ENCODE assay signal across 8 cellular contexts in the genomic region with DNA sequence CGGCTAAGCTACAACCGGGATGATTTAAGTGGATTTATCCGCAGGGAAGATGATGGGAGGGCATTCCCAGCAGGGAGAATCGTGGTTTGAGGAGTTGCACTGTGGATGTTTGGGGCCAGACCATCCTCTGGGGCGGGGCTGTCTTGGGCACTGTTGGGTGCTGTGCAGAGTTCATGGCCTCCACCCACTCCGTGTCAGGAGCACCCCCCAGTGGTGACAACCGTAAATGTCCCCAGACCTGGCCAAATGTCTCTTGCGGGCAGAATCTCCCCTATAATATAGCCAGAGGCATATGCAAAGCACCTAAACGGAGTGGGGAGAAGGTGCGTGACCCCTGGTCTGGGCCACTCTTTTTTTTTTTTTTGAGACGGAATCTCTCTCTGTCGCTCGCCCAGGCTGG. TPM values are rescaled to one million over a fixed set of nuclear protein-coding genes. Genes with fewer than 3 reads are reported as not detected.
DNase-seq lines count a peak whose midpoint lies in the region; FAIRE-seq and TF ChIP-seq lines count a peak whose summit lies in the region.

No MANE protein-coding gene starts in this region.

- peaks cover 23 to 65% of the 10 kb centered on the region in 2 donors for H3K36me3 Mint-ChIP-seq in CD14-positive monocyte
- peaks cover 3% of the 10 kb centered on the region for H3K36me3 Mint-ChIP-seq in activated CD4-positive, alpha-beta memory T cell treated with anti-CD3 and anti-CD28 coated beads for 36 hours
- peaks cover 2% of the 10 kb centered on the region for H3K36me3 Mint-ChIP-seq in endodermal cell (ENCODE audit: low read depth)
- H3K36me3 Mint-ChIP-seq in progenitor cell of endocrine pancreas (ENCODE audit: insufficient read depth), result peaks cover 2% of the 10 kb centered on the region

- H3K4me3 Mint-ChIP-seq in CD14-positive monocyte (no peak overlapping the region), endodermal cell (no peak overlapping the region), progenitor cell of endocrine pancreas (ENCODE audit: low read depth) (no peak overlapping the region)
- H3K4me3 Mint-ChIP-seq in activated CD4-positive, alpha-beta memory T cell treated with anti-CD3 and anti-CD28 coated beads for 36 hours, result no peak overlapping the region

- H3K27ac Mint-ChIP-seq in CD14-positive monocyte, result peak overlapping the region in 1 of 7 donors; percentile 61
- no peak overlapping the region for H3K27ac Mint-ChIP-seq in activated CD4-positive, alpha-beta memory T cell treated with anti-CD3 and anti-CD28 coated beads for 36 hours
- H3K27ac Mint-ChIP-seq in endodermal cell, result no peak overlapping the region
- no peak overlapping the region for H3K27ac Mint-ChIP-seq in progenitor cell of endocrine pancreas

- H3K4me1 ChIP-seq in endodermal cell (ENCODE audit: control insufficient read depth, insufficient read depth, low read length), result no peaks in the 10 kb centered on the region

- H3K27ac ChIP-seq in endodermal cell (ENCODE audit: low read depth, low read length), result no peak overlapping the region

- CTCF ChIA-PET in activated CD4-positive, alpha-beta memory T cell treated with anti-CD3 and anti-CD28 coated beads for 36 hours (lab: Charles Lee), result interaction anchor here (0.9 to 2.1 kb wide), 9 partner anchors 11 to 135 kb away, joined by 3 to 8 read pairs (median 4); no protein-coding TSS in a partner anchor

- no peaks in the 10 kb centered on the region for H3K27me3 ChIP-seq in endodermal cell (ENCODE audit: control insufficient read depth, insufficient read depth, low read length, poor library complexity, severe bottlenecking)

- no peak overlapping the region for H3K9ac ChIP-seq in endodermal cell (ENCODE audit: extremely low read depth, low read length, poor library complexity, severe bottlenecking)

- H3K36me3 ChIP-seq in endodermal cell (ENCODE audit: control insufficient read depth, insufficient read depth, low read length), result no peaks in the 10 kb centered on the region

- DNase-seq in CD14-positive monocyte (ENCODE audit: low spot score), result no peak
- peak; percentile 66 for DNase-seq in KBM-7
- DNase-seq in activated CD4-positive, alpha-beta memory T cell treated with anti-CD3 and anti-CD28 coated beads for 36 hours, result peak; percentile 70
- peak; percentile 93 for DNase-seq in endodermal cell
- DNase-seq in progenitor cell of endocrine pancreas (ENCODE audit: low spot score, unreplicated experiment), result no peak
- no peak for DNase-seq in NCI-H2029 (lab: John Stamatoyannopoulos, UW)
- DNase-seq in frontal cortex (ENCODE audit: low spot score in 2 of 2), result no peak
- DNase-seq in mesenteric fat pad (ENCODE audit: low spot score), result no peak

- 56 to 77% methylated on average over 6 to 13 of the region's 13 CpGs for WGBS in endodermal cell (ENCODE audit: insufficient coverage in 1 of 2, insufficient read length in 1 of 2), 2 experiments

- no peaks in the 10 kb centered on the region for H3K27me3 Mint-ChIP-seq in CD14-positive monocyte (ENCODE audit: low read depth in 3 of 3)
- no peaks in the 10 kb centered on the region for H3K27me3 Mint-ChIP-seq in activated CD4-positive, alpha-beta memory T cell treated with anti-CD3 and anti-CD28 coated beads for 36 hours
- H3K27me3 Mint-ChIP-seq in endodermal cell (ENCODE audit: insufficient read depth), result no peaks in the 10 kb centered on the region
- peaks cover 17% of the 10 kb centered on the region for H3K27me3 Mint-ChIP-seq in progenitor cell of endocrine pancreas

- POLR2A ChIA-PET in activated CD4-positive, alpha-beta memory T cell treated with anti-CD3 and anti-CD28 coated beads for 36 hours (lab: Charles Lee), result no interaction called here

- in situ Hi-C loops in KBM-7 (cut with MboI; ENCODE audit: low pct_unique_long_range_greater_than_20kb, low sequenced_read_pairs), result no loop called here

- H3K9me3 Mint-ChIP-seq in CD14-positive monocyte (no peaks in the 10 kb centered on the region), endodermal cell (no peaks in the 10 kb centered on the region), progenitor cell of endocrine pancreas (ENCODE audit: low read depth) (no peaks in the 10 kb centered on the region)
- no peaks in the 10 kb centered on the region for H3K9me3 Mint-ChIP-seq in activated CD4-positive, alpha-beta memory T cell treated with anti-CD3 and anti-CD28 coated beads for 36 hours

- TF ChIP-seq CTCF in CD14-positive monocyte (IDR thresholded peaks at IDR 0.05), result peak; percentile 71
- peak; percentile 79 for TF ChIP-seq CTCF in endodermal cell (conservative IDR thresholded peaks at IDR 0.05)
- peak; percentile 36 for TF ChIP-seq CTCF in progenitor cell of endocrine pancreas (IDR thresholded peaks at IDR 0.05; ENCODE audit: unreplicated experiment)

- H3K4me3 ChIP-seq in endodermal cell (ENCODE audit: low read length), result no peak overlapping the region

- no peaks in the 10 kb centered on the region for H3K9me3 ChIP-seq in endodermal cell (ENCODE audit: control insufficient read depth, low read length)

- intact Hi-C loops in CD14-positive monocyte (cut with micrococcal nuclease), result no loop called here
- intact Hi-C loops in activated CD4-positive, alpha-beta memory T cell treated with anti-CD3 and anti-CD28 coated beads for 36 hours (cut with micrococcal nuclease), result no loop called here

- peaks cover 8% of the 10 kb centered on the region for H3K4me1 Mint-ChIP-seq in CD14-positive monocyte
- H3K4me1 Mint-ChIP-seq in activated CD4-positive, alpha-beta memory T cell treated with anti-CD3 and anti-CD28 coated beads for 36 hours (ENCODE audit: low read depth), result peaks cover 6% of the 10 kb centered on the region
- H3K4me1 Mint-ChIP-seq in endodermal cell, result peaks cover 15% of the 10 kb centered on the region
- H3K4me1 Mint-ChIP-seq in progenitor cell of endocrine pancreas (ENCODE audit: low read depth), result peaks cover 12% of the 10 kb centered on the region

- no peak for FAIRE-seq in frontal cortex (lab: Jason Lieb, UNC)

RNA-seq across cellular contexts. Expression of a gene that starts 40.2 kb away (rescaled TPM):
- under 1 TPM in 1 of 2 donors, not detected in 1; 0.30 TPM for polyA plus RNA-seq in CD14-positive monocyte
- total RNA-seq in activated CD4-positive, alpha-beta memory T cell treated with anti-CD3 and anti-CD28 coated beads for 36 hours, result not detected
- total RNA-seq in endodermal cell (not detected), progenitor cell of endocrine pancreas (1.3 and 1.6 TPM in 2 replicates), frontal cortex (not detected), mesenteric fat pad (0.42 TPM)
- 1.4 TPM for polyA plus RNA-seq in endodermal cell (2013, experiment 1 of 2)
- polyA plus RNA-seq in endodermal cell (2013, experiment 2 of 2), result 1.5 TPM

RNA-seq across cellular contexts. Expression of a gene that starts 43.2 kb away (rescaled TPM):
- not detected for polyA plus RNA-seq in CD14-positive monocyte
- total RNA-seq in activated CD4-positive, alpha-beta memory T cell treated with anti-CD3 and anti-CD28 coated beads for 36 hours, result not detected
- not detected for total RNA-seq in endodermal cell
- polyA plus RNA-seq in endodermal cell (2013, experiment 1 of 2), result not detected
- polyA plus RNA-seq in endodermal cell (2013, experiment 2 of 2), result not detected
- total RNA-seq in progenitor cell of endocrine pancreas, result not detected in 2 replicates
- not detected for total RNA-seq in frontal cortex
- not detected for total RNA-seq in mesenteric fat pad

Comparison
In these comparisons a context has a peak if more than half of its experiments do, and no peak if none do; other contexts are left out.
1. DNase-seq: peak in KBM-7 (single experiment), activated CD4-positive, alpha-beta memory T cell treated with anti-CD3 and anti-CD28 coated beads for 36 hours (single experiment) and endodermal cell (single experiment); none in CD14-positive monocyte (single experiment), progenitor cell of endocrine pancreas (single experiment), NCI-H2029 (single experiment), frontal cortex (0 of 2) and mesenteric fat pad (single experiment).
2. Peak in every context shown above with its lines, with median percentiles within 50 percentile points of each other: CTCF ChIP-seq.